Comparison of ENCODE assay signal across 23 cellular contexts in the genomic region with DNA sequence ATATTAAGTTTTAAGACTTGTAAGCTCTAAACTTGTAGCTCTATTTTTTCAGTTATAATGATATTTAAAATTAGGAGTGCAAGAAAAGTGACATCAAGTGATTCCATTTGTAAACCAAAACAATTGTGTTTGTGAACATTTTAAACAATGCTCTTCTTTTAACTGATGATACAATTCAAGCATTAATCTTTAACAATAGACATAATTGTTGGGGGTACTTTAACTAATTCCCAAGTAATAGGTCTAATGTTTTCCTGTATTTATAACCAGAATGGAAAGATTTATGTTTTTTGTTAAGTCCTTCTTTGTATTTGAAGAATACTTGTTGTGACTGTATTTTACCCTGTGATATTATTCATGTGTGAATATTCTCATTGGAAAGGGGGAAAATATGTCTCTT.
"Had no signal": no experiment of that assay in that cellular context is flagged by ENCODE, and none has a peak within 500 bp of the region (broad histone marks: within the 10 kb centered on the region; RNA-seq: fewer than 3 reads in every experiment).

No MANE protein-coding gene starts in this region.

- H3K27ac ChIP-seq: SK-N-MC, WERI-Rb-1 had no signal

- ATAC-seq: activated CD4-positive, alpha-beta T cell treated with anti-CD3 and anti-CD28 coated beads for 36 hours; activated T-cell treated with anti-CD3 and anti-CD28 coated beads, Interleukin-2, amount 50 U/mL, for 72 hours; Panc1; Right ventricle myocardium inferior had no signal

- DNase-seq: activated CD4-positive, alpha-beta memory T cell treated with anti-CD3 and anti-CD28 coated beads, Interleukin-2, amount 10 ng/mL, durations not matched to agents 7 days and 5 days; activated CD4-positive, alpha-beta T cell treated with anti-CD3 and anti-CD28 coated beads for 36 hours; activated CD4-positive, alpha-beta T cell treated with anti-CD3 and anti-CD28 coated beads, Interleukin-2, amount 50 U/mL, for 1 hour; activated gamma-delta T cell treated with Interleukin-2 at 50 U/mL for 16 hours; activated naive CD4-positive, alpha-beta T cell treated with anti-CD3 and anti-CD28 coated beads, Interleukin-2, amount 10 ng/mL, durations not matched to agents 7 days and 5 days; activated naive CD8-positive, alpha-beta T cell treated with anti-CD3 and anti-CD28 coated beads for 36 hours; activated T-cell treated with anti-CD3 and anti-CD28 coated beads for 4 hours; activated T-cell treated with anti-CD3 and anti-CD28 coated beads, Interleukin-2, amount 50 U/mL, for 72 hours; anterior cingulate cortex; KG1; NCI-H1048; NCI-H146; NCI-H187 treated with DMSO at 0.1 percent for 48 hours; NCI-H2081 treated with DMSO at 0.1 percent for 48 hours; NCI-H446 treated with DMSO at 0.1 percent for 48 hours; NCI-H524 treated with DMSO at 0.1 percent for 48 hours; NCI-H82; RPMI8226; T-helper 1 cell; WERI-Rb-1 had no signal
